ENCODE assay signal across 1 cellular context in the genomic region with DNA sequence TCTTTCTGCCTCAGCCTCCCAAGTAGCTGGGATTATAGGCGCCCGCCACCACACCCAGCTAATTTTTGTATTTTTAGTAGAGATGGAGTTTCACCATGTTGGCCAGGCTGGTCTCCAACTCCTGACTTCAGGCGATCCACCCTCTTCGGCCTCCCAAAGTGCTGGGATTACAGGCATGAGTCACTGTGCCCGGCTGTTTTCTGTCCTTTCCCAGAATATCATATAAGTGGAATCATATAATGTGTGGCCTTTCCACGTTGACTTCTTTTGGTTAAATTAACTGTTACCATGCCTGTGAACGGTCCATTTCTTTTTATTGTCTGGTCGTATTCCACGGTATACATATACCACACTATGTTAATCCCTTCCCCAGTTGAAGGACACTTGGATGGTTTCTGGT. TPM values are rescaled to one million over a fixed set of nuclear protein-coding genes. Genes with fewer than 3 reads are reported as not detected.
"Had no signal": no experiment of that assay in that cellular context is flagged by ENCODE, and none has a peak within 500 bp of the region (broad histone marks: within the 10 kb centered on the region; RNA-seq: fewer than 3 reads in every experiment).

No MANE protein-coding gene starts in this region.

RNA-seq across cellular contexts. Expression of gene NPTX2, which starts 44.4 kb away (rescaled TPM):
- total RNA-seq: GM12878 had no signal
